Comparison of ENCODE assay signal across 16 cellular contexts in the genomic region with DNA sequence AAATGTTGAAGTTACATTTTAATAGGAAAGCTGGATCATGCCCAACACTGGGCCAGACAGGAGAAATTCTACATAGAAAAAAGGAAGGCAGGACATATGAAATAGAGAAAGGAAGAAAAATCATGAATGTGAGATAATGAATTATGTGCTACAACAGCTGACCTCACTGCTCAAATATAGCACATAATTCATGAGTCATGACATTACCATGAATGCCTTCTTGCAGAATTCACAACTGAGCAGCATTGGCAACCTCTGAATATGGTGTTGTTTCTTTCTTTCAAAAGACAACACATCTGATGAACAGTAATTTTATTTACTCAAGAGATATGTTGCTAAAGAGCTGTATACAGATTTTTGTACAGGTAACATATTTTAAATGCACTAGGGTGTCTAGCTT. TPM values are rescaled to one million over a fixed set of nuclear protein-coding genes. Genes with fewer than 3 reads are reported as not detected.
DNase-seq lines count a peak whose midpoint lies in the region; ATAC-seq and TF ChIP-seq lines count a peak whose summit lies in the region.
"Had no signal": no experiment of that assay in that cellular context is flagged by ENCODE, and none has a peak within 500 bp of the region (broad histone marks: within the 10 kb centered on the region; RNA-seq: fewer than 3 reads in every experiment).

No MANE protein-coding gene starts in this region.

- no peaks in the 10 kb centered on the region for H3K9me3 ChIP-seq in breast epithelium
- H3K9me3 ChIP-seq: lower lobe of right lung had no signal

- POLR2A ChIA-PET in MCF 10A (lab: Yijun Ruan, JAX): interaction anchor here (1.3 kb wide), 1 partner anchor 10 kb away, joined by 3 read pairs; no protein-coding TSS in a partner anchor

- no peak for TF ChIP-seq POLR2A in breast epithelium (IDR thresholded peaks at IDR 0.05)

- H3K4me3 ChIP-seq in breast epithelium (no peak overlapping the region), astrocyte of the spinal cord (ENCODE audit: low read depth, low read length) (no peak overlapping the region)
- H3K4me3 ChIP-seq: heart left ventricle, lower lobe of right lung, SK-N-MC had no signal

- in situ Hi-C loops in astrocyte of the spinal cord (cut with HindIII; ENCODE audit: low sequenced_read_pairs): no loop called here

- H3K27me3 Mint-ChIP-seq in MCF 10A (ENCODE audit: insufficient read depth, unreplicated experiment): peaks cover 40% of the 10 kb centered on the region

- intact Hi-C loops in MCF 10A (cut with micrococcal nuclease) (no loop called here), breast epithelium (cut with DNase I; ENCODE audit: low total_unique reads) (no loop called here)

- no peak overlapping the region for H3K27ac Mint-ChIP-seq in MCF 10A (ENCODE audit: low read depth, unreplicated experiment)
- H3K27ac Mint-ChIP-seq: activated naive CD4-positive, alpha-beta T cell treated with anti-CD3 and anti-CD28 coated beads, Interleukin-2, amount 50 U/mL, for 72 hours; dendritic cell treated with granulocyte-macrophage colony-stimulating factor and Interleukin-4, amounts not matched to agents 40 ng/mL and 50 ng/mL, for 4 days had no signal

- H3K27ac ChIP-seq in breast epithelium: no peak overlapping the region
- H3K27ac ChIP-seq: heart left ventricle, lower lobe of right lung, SK-N-MC, WERI-Rb-1 had no signal

- peaks cover 0 to 3% of the 10 kb centered on the region in 2 donors for H3K4me1 ChIP-seq in breast epithelium
- H3K4me1 ChIP-seq: lower lobe of right lung had no signal

- H3K36me3 Mint-ChIP-seq in MCF 10A (ENCODE audit: insufficient read depth, unreplicated experiment): no peaks in the 10 kb centered on the region

- no peaks in the 10 kb centered on the region for H3K36me3 ChIP-seq in breast epithelium
- H3K36me3 ChIP-seq: heart left ventricle, lower lobe of right lung, WERI-Rb-1 had no signal

- ATAC-seq in GM21576 (IDR thresholded peaks at IDR 0.05; ENCODE audit: unreplicated experiment) (no peak), HG02852 (IDR thresholded peaks at IDR 0.05; ENCODE audit: unreplicated experiment) (no peak)
- ATAC-seq: activated naive CD4-positive, alpha-beta T cell treated with anti-CD3 and anti-CD28 coated beads, Interleukin-2, amount 50 U/mL, for 72 hours; lower lobe of right lung had no signal

- no peak for TF ChIP-seq CTCF in MCF 10A (IDR thresholded peaks at IDR 0.05; ENCODE audit: unreplicated experiment)
- no peak for TF ChIP-seq CTCF in breast epithelium (IDR thresholded peaks at IDR 0.05)
- no peak for TF ChIP-seq CTCF in astrocyte of the spinal cord (IDR thresholded peaks at IDR 0.05; ENCODE audit: low read depth, low read length)

- no peaks in the 10 kb centered on the region for H3K4me1 Mint-ChIP-seq in MCF 10A (ENCODE audit: insufficient read depth, unreplicated experiment)

- H3K27me3 ChIP-seq in breast epithelium: no peaks in the 10 kb centered on the region
- H3K27me3 ChIP-seq: heart left ventricle had no signal

- DNase-seq in MCF 10A (ENCODE audit: unreplicated experiment) (peak; percentile 9), breast epithelium (ENCODE audit: low spot score in 2 of 2) (no peak), astrocyte of the spinal cord (ENCODE audit: low read depth, low spot score) (peak; percentile 42), glomerular visceral epithelial cell (ENCODE audit: extremely low spot score) (peak; percentile 49), epidermal melanocyte (ENCODE audit: insufficient read length, low spot score) (no peak), SHP77 treated with DMSO at 0.1 percent for 48 hours (lab: John Stamatoyannopoulos, UW) (no peak)
- DNase-seq: DMS153, heart left ventricle, lower lobe of right lung, NCI-H526 treated with DMSO at 0.1 percent for 48 hours, WERI-Rb-1 had no signal

- CTCF ChIA-PET in MCF 10A (lab: Yijun Ruan, JAX): interaction anchor here (0.7 to 1.2 kb wide), 2 partner anchors 10 to 17 kb away, joined by 3 read pairs; no protein-coding TSS in a partner anchor

- H3K9me3 Mint-ChIP-seq in MCF 10A (ENCODE audit: unreplicated experiment): peaks cover 13% of the 10 kb centered on the region
- H3K9me3 Mint-ChIP-seq: dendritic cell treated with granulocyte-macrophage colony-stimulating factor and Interleukin-4, amounts not matched to agents 40 ng/mL and 50 ng/mL, for 4 days had no signal

- H3K4me3 Mint-ChIP-seq in MCF 10A (ENCODE audit: unreplicated experiment): no peak overlapping the region
- H3K4me3 Mint-ChIP-seq: dendritic cell treated with granulocyte-macrophage colony-stimulating factor and Interleukin-4, amounts not matched to agents 40 ng/mL and 50 ng/mL, for 4 days had no signal

- BruUV-seq in MCF 10A (replicated peaks; lab: Mats Ljungman, UMichigan): no TSS peak

RNA-seq across cellular contexts. Expression of a gene that starts 34.4 kb away (rescaled TPM):
- total RNA-seq in MCF 10A (2022): 0.07 TPM in 2 replicates
- 1 to 10 TPM; 6.9 to 8.0 (median 7.8) TPM for total RNA-seq in breast epithelium

Comparison
In these comparisons a context has a peak if more than half of its experiments do, and no peak if none do; other contexts are left out.
1. DNase-seq: peak in MCF 10A (single experiment), astrocyte of the spinal cord (single experiment) and glomerular visceral epithelial cell (single experiment); none in breast epithelium (0 of 2), epidermal melanocyte (single experiment) and SHP77 treated with DMSO at 0.1 percent for 48 hours (single experiment).